Comparison of ENCODE assay signal across 19 cellular contexts in the genomic region with DNA sequence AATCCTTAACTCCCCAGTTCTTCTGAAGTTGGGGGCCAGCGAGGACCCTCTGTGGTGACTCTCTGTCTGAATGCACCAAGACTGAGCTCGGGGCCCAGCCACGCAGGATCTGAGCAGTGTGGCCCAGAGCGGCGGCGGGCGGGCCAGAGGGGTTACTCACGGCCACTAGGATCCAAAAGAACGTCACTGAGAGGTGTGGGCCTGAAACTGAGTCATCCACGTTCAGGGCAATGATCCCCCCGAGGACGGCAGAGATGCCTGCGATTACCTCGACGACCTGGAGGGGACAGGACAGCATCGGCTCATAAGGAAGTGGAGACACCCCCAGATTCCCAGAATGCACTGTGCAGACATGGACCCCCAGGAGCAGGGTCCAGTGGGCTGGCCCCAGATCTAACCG. TPM values are rescaled to one million over a fixed set of nuclear protein-coding genes. Genes with fewer than 3 reads are reported as not detected.
"Had no signal": no experiment of that assay in that cellular context is flagged by ENCODE, and none has a peak within 500 bp of the region (broad histone marks: within the 10 kb centered on the region; RNA-seq: fewer than 3 reads in every experiment).

No MANE protein-coding gene starts in this region.

- H3K36me3 ChIP-seq: esophagus squamous epithelium, right atrium auricular region had no signal

- H3K27me3 ChIP-seq: neutrophil, right atrium auricular region had no signal

- FAIRE-seq: endometrium had no signal

- H3K4me3 ChIP-seq: dorsolateral prefrontal cortex, esophagus squamous epithelium, right atrium auricular region, skin epidermis had no signal

- DNase-seq: activated CD4-positive, alpha-beta T cell treated with anti-CD3 and anti-CD28 coated beads, Interleukin-2, amount 50 U/mL, for 1 hour; activated naive CD4-positive, alpha-beta T cell treated with Interleukin-2 at 50 U/mL for 16 hours; cerebellar nuclear complex; esophagus squamous epithelium; foreskin fibroblast; immature natural killer cell; stimulated activated naive CD8-positive, alpha-beta T cell treated with anti-CD3 and anti-CD28 coated beads, Interleukin-15, Interleukin-2, amounts not matched to agents 100 U/mL and 50 U/mL, for 24 hours had no signal

- ATAC-seq: activated CD4-positive, CD25-positive, alpha-beta regulatory T cell treated with anti-CD3 and anti-CD28 coated beads, Interleukin-2, amount 50 U/mL, for 24 hours; stimulated activated naive CD8-positive, alpha-beta T cell treated with anti-CD3 and anti-CD28 coated beads, Interleukin-15, Interleukin-2, amounts not matched to agents 100 U/mL and 50 U/mL, for 24 hours had no signal

- H3K4me1 ChIP-seq: right atrium auricular region had no signal

- H3K27ac ChIP-seq: dorsolateral prefrontal cortex, neutrophil, right atrium auricular region had no signal

- H3K9me3 ChIP-seq: esophagus squamous epithelium, neutrophil, right atrium auricular region had no signal

RNA-seq across cellular contexts. Expression of a gene that starts 11.2 kb away (rescaled TPM):
- total RNA-seq: lung microvascular endothelial cell, progenitor cell of endocrine pancreas, SK-MEL-5 had no signal

RNA-seq across cellular contexts. Expression of a gene that starts 15.8 kb away (rescaled TPM):
- total RNA-seq: activated CD8-positive, alpha-beta memory T cell treated with anti-CD3 and anti-CD28 coated beads for 36 hours had no signal

RNA-seq across cellular contexts. Expression of a gene that starts 16.0 kb away (rescaled TPM):
- total RNA-seq: activated CD8-positive, alpha-beta memory T cell treated with anti-CD3 and anti-CD28 coated beads for 36 hours; esophagus squamous epithelium; left colon; lung microvascular endothelial cell; progenitor cell of endocrine pancreas; right atrium auricular region; SK-MEL-5; temporal lobe had no signal
- polyA plus RNA-seq: immature natural killer cell had no signal
